ENCODE assay signal across 6 cellular contexts in the genomic region with DNA sequence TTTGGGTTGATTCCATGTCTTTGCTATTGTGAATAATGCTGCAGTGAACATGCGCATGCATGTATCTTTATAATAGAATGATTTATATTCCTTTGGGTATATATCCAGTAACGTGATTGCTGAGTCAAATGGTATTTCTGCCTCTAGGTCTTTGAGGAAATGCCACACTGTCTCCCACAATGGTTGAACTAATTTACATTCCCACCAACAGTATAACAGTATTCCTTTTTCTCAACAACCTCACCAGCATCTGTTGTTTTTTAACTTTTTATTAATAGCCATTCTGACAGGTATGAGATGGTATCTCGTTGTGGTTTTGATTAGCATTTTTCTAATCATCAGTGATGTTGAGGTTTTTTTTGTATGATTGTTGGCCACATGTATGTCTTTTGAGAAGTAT.
A peak's percentile ranks its signal among the peaks of the same experiment; 100 is the strongest.
DNase-seq lines count a peak whose midpoint lies in the region; FAIRE-seq and TF ChIP-seq lines count a peak whose summit lies in the region.
"Not testable (repeated sequence)": the region's sequence is repeated elsewhere in the genome, so short reads cannot be mapped to it uniquely, and the experiment has no call there.

No MANE protein-coding gene starts in this region.

- not testable (repeated sequence) for H3K9me3 Mint-ChIP-seq in astrocyte (ENCODE audit: unreplicated experiment)

- H3K4me1 ChIP-seq in astrocyte (ENCODE audit: insufficient read depth, low read length); mammary epithelial cell (ENCODE audit: insufficient read depth, low read length): not testable (repeated sequence)

- in situ Hi-C loops in Caki2 (cut with HindIII; ENCODE audit: low pct_unique_long_range_greater_than_20kb, low sequenced_read_pairs); mammary epithelial cell (cut with MboI; ENCODE audit: low sequenced_read_pairs in 2 of 2): not testable (repeated sequence)

- H2AFZ ChIP-seq in astrocyte (ENCODE audit: low read depth, low read length); mammary epithelial cell (ENCODE audit: low read depth, low read length): not testable (repeated sequence)

- not testable (repeated sequence) for H3K27me3 ChIP-seq in astrocyte (ENCODE audit: insufficient read depth, low read length); mammary epithelial cell (ENCODE audit: insufficient read depth, low read length)

- H3K36me3 Mint-ChIP-seq in astrocyte (ENCODE audit: low read depth, unreplicated experiment): not testable (repeated sequence)

- H3K9ac ChIP-seq in astrocyte (ENCODE audit: low read length); mammary epithelial cell (ENCODE audit: insufficient read depth, low read length): not testable (repeated sequence)

- not testable (repeated sequence) for H3K4me2 ChIP-seq in astrocyte (ENCODE audit: low read length); mammary epithelial cell (ENCODE audit: insufficient read depth, low read depth, low read length)

- intact Hi-C loops in mammary epithelial cell (cut with micrococcal nuclease): not testable (repeated sequence)

- H3K27ac Mint-ChIP-seq in astrocyte (ENCODE audit: unreplicated experiment): not testable (repeated sequence)

- CTCF ChIA-PET in mammary epithelial cell (lab: Charles Lee; ENCODE audit: low non-redundant PET): not testable (repeated sequence)

- not testable (repeated sequence) for H3K9me3 ChIP-seq in astrocyte (ENCODE audit: insufficient read depth, low read depth, low read length); mammary epithelial cell (replicated peaks; ENCODE audit: insufficient read depth, low read length)

- WGBS in mammary epithelial cell (ENCODE audit: low coverage, missing lambda C conversion rate): 39% methylated on average over 3 of the region's 3 CpGs

- not testable (repeated sequence) for BruUV-seq in mammary epithelial cell (replicated peaks; lab: Mats Ljungman, UMichigan)

- not testable (repeated sequence) for H3K4me1 Mint-ChIP-seq in astrocyte (ENCODE audit: low read depth, unreplicated experiment)

- dilution Hi-C loops in mammary epithelial cell (cut with HindIII; ENCODE audit: low sequenced_read_pairs): not testable (repeated sequence)

- not testable (repeated sequence) for H3K4me3 ChIP-seq in astrocyte (ENCODE audit: insufficient read depth, low read depth, low read length); mammary epithelial cell (replicated peaks in 1 of 3; ENCODE audit: insufficient read depth in 1 of 3, low read depth in 2 of 3, low read length in 3 of 3); fibroblast of villous mesenchyme (ENCODE audit: low read depth, low read length)

- not testable (repeated sequence) for FAIRE-seq in astrocyte (lab: Jason Lieb, UNC)

- TF ChIP-seq CTCF in astrocyte (IDR thresholded peaks at IDR 0.05; ENCODE audit: insufficient read depth, low read depth, low read length); mammary epithelial cell (conservative IDR thresholded peaks at IDR 0.05 in 1 of 2, IDR thresholded peaks at IDR 0.05 in 1 of 2; ENCODE audit: extremely low read depth in 1 of 2, insufficient read depth in 1 of 2, low read depth in 1 of 2, low read length in 2 of 2); fibroblast of villous mesenchyme (IDR thresholded peaks at IDR 0.05; ENCODE audit: insufficient read depth, low read depth, low read length): not testable (repeated sequence)

- H3K4me3 Mint-ChIP-seq in astrocyte (ENCODE audit: unreplicated experiment): not testable (repeated sequence)

- DNase-seq in Caki2 (ENCODE audit: low read depth) (peak; percentile 32), SK-N-DZ (ENCODE audit: low spot score) (peak; percentile 55), astrocyte (ENCODE audit: low read depth) (peak; percentile 41), mammary epithelial cell (peak; percentile 69), fibroblast of villous mesenchyme (ENCODE audit: low read depth) (peak; percentile 2), foreskin melanocyte (peak; percentile 50)

- H3K27me3 Mint-ChIP-seq in astrocyte (ENCODE audit: low read depth, unreplicated experiment): not testable (repeated sequence)

- not testable (repeated sequence) for H3K36me3 ChIP-seq in astrocyte (ENCODE audit: insufficient read depth, low read length); mammary epithelial cell (ENCODE audit: insufficient read depth, low read length)

- H3K79me2 ChIP-seq in astrocyte (ENCODE audit: insufficient read depth, low read length); mammary epithelial cell (ENCODE audit: insufficient read depth, low read length): not testable (repeated sequence)

- not testable (repeated sequence) for H4K20me1 ChIP-seq in astrocyte (ENCODE audit: insufficient read depth, low read length); mammary epithelial cell (ENCODE audit: insufficient read depth, low read length)

- H3K27ac ChIP-seq in astrocyte (ENCODE audit: low read depth, low read length); mammary epithelial cell (ENCODE audit: insufficient read depth, low read depth, low read length): not testable (repeated sequence)

Comparison
In these comparisons a context has a peak if more than half of its experiments do, and no peak if none do; other contexts are left out.
1. DNase-seq: peak in every context shown above with its lines; median percentile 69 in mammary epithelial cell; 55 in SK-N-DZ; 50 in foreskin melanocyte; 41 in astrocyte; 32 in Caki2; 2 in fibroblast of villous mesenchyme.